In genomic region chr18:31711365-31712035, GRCh38 we compare ENCODE assay signal across 15 cellular contexts. TPM values are rescaled to one million over a fixed set of nuclear protein-coding genes. Genes with fewer than 3 reads are reported as not detected.
"Had no signal": no experiment of that assay in that cellular context is flagged by ENCODE, and none has a peak within 500 bp of the region (broad histone marks: within the 10 kb centered on the region; RNA-seq: fewer than 3 reads in every experiment).

No MANE protein-coding gene starts in this region.

- H3K9me3 Mint-ChIP-seq: dendritic cell treated with granulocyte-macrophage colony-stimulating factor and Interleukin-4, amounts not matched to agents 40 ng/mL and 50 ng/mL, for 4 days; effector memory CD8-positive, alpha-beta T cell; naive B cell; stimulated activated naive CD8-positive, alpha-beta T cell treated with anti-CD3 and anti-CD28 coated beads, Interleukin-15, amount 100 ng/mL, for 72 hours had no signal

- H3K4me3 Mint-ChIP-seq: dendritic cell treated with granulocyte-macrophage colony-stimulating factor and Interleukin-4, amounts not matched to agents 40 ng/mL and 50 ng/mL, for 4 days; effector memory CD8-positive, alpha-beta T cell; naive B cell; stimulated activated naive CD8-positive, alpha-beta T cell treated with anti-CD3 and anti-CD28 coated beads, Interleukin-15, amount 100 ng/mL, for 72 hours had no signal

- H3K4me1 Mint-ChIP-seq: stimulated activated naive CD8-positive, alpha-beta T cell treated with anti-CD3 and anti-CD28 coated beads, Interleukin-15, amount 100 ng/mL, for 72 hours had no signal

- ATAC-seq: effector memory CD8-positive, alpha-beta T cell; pancreas had no signal

- DNase-seq: activated CD4-positive, alpha-beta T cell treated with anti-CD3 and anti-CD28 coated beads, Interleukin-2, amount 50 U/mL, for 4 hours; activated CD4-positive, CD25-positive, alpha-beta regulatory T cell treated with anti-CD3 and anti-CD28 coated beads, Interleukin-2, amount 50 U/mL, for 72 hours; activated naive CD4-positive, alpha-beta T cell treated with Interleukin-2 at 50 U/mL for 16 hours; activated T-cell treated with anti-CD3 and anti-CD28 coated beads for 4 hours; effector memory CD8-positive, alpha-beta T cell; islet precursor cell; naive B cell; pancreas; stimulated activated CD4-positive, alpha-beta T cell treated with anti-CD3 and anti-CD28 coated beads, Interleukin-1b, Interleukin-23, amount 100 ng/mL, for 48 hours; stimulated activated naive CD8-positive, alpha-beta T cell treated with anti-CD3 and anti-CD28 coated beads, Interleukin-15, amount 100 ng/mL, for 72 hours; upper lobe of left lung had no signal

- H3K4me1 ChIP-seq: pancreas, upper lobe of left lung had no signal

- H3K27ac Mint-ChIP-seq: effector memory CD8-positive, alpha-beta T cell had no signal

- H3K9me3 ChIP-seq: pancreas, upper lobe of left lung had no signal

- H3K36me3 Mint-ChIP-seq: naive B cell had no signal

- H3K27me3 ChIP-seq: pancreas, upper lobe of left lung had no signal

- H3K27me3 Mint-ChIP-seq: dendritic cell treated with granulocyte-macrophage colony-stimulating factor and Interleukin-4, amounts not matched to agents 40 ng/mL and 50 ng/mL, for 4 days; stimulated activated naive CD8-positive, alpha-beta T cell treated with anti-CD3 and anti-CD28 coated beads, Interleukin-15, amount 100 ng/mL, for 72 hours had no signal

- H3K36me3 ChIP-seq: pancreas, upper lobe of left lung had no signal

- H3K27ac ChIP-seq: epithelial cell of prostate, pancreas, upper lobe of left lung had no signal

- H3K4me3 ChIP-seq: pancreas, upper lobe of left lung had no signal

RNA-seq across cellular contexts. Expression of gene SLC25A52, which starts 49.2 kb away (rescaled TPM):
- total RNA-seq: astrocyte, lung microvascular endothelial cell, pancreas, upper lobe of left lung had no signal
